8 cellular contexts compared by ENCODE assay signal in genomic region chr3:136194409-136195257, GRCh38. TPM values are rescaled to one million over a fixed set of nuclear protein-coding genes. Genes with fewer than 3 reads are reported as not detected.
DNase-seq lines count a peak whose midpoint lies in the region; ATAC-seq and TF ChIP-seq lines count a peak whose summit lies in the region.

No MANE protein-coding gene starts in this region.

- no peaks in the 10 kb centered on the region for H3K9me2 ChIP-seq in Karpas-422 (replicated peaks; ENCODE audit: insufficient read depth, low read length)

- peaks cover 58 to 61% (median 60%) of the 10 kb centered on the region in 11 experiments for H4K20me1 ChIP-seq in BLaER1 treated with 17β-estradiol and CSF1 and Interleukin-3, amounts not matched to agents 10 nM and 100 nM
- peaks cover 57% of the 10 kb centered on the region for H4K20me1 ChIP-seq in Karpas-422 (ENCODE audit: insufficient read depth, low read depth, low read length)

- ATAC-seq in HG02642 (IDR thresholded peaks at IDR 0.05; ENCODE audit: poor library complexity, unreplicated experiment): no peak

- no peak overlapping the region for H2AFZ ChIP-seq in Karpas-422 (ENCODE audit: low read length)

- DNase-seq in Karpas-422 (peak; percentile 78), coronary artery (ENCODE audit: low spot score) (no peak), lung microvascular endothelial cell (ENCODE audit: low read depth in 2 of 2) (peak; percentile 32 to 50), NCI-H1436 treated with DMSO at 0.1 percent for 48 hours (lab: John Stamatoyannopoulos, UW) (no peak)
- peak; percentile 56 to 70 for DNase-seq in activated CD4-positive, alpha-beta T cell treated with anti-CD3 and anti-CD28 coated beads for 4 hours
- peak; percentile 36 to 46 for DNase-seq in stimulated activated CD8-positive, alpha-beta memory T cell treated with anti-CD3 and anti-CD28 coated beads, Interleukin-2, amount 100 ng/mL, for 1 hour (ENCODE audit: low read depth in 2 of 2)

- H3K4me1 ChIP-seq in BLaER1 treated with 17β-estradiol and CSF1 and Interleukin-3, amounts not matched to agents 10 nM and 100 nM: peaks cover 22 to 47% (median 38%) of the 10 kb centered on the region in 10 experiments
- H3K4me1 ChIP-seq in Karpas-422 (ENCODE audit: low read length): peaks cover 49% of the 10 kb centered on the region

- no peaks in the 10 kb centered on the region for H3K27me3 ChIP-seq in BLaER1 treated with 17β-estradiol and CSF1 and Interleukin-3, amounts not matched to agents 10 nM and 100 nM
- H3K27me3 ChIP-seq in Karpas-422 (ENCODE audit: low read length): no peaks in the 10 kb centered on the region

- H3K9ac ChIP-seq in BLaER1 treated with 17β-estradiol and CSF1 and Interleukin-3, amounts not matched to agents 10 nM and 100 nM: peak overlapping the region; percentile 98 to 100 (median 100)
- peak overlapping the region; percentile 98 for H3K9ac ChIP-seq in Karpas-422 (ENCODE audit: low read length)

- peak overlapping the region; percentile 97 to 100 (median 100) for H3K27ac ChIP-seq in BLaER1 treated with 17β-estradiol and CSF1 and Interleukin-3, amounts not matched to agents 10 nM and 100 nM
- peak overlapping the region; percentile 89 for H3K27ac ChIP-seq in Karpas-422 (ENCODE audit: low read length)
- peak overlapping the region; percentile 100 for H3K27ac ChIP-seq in coronary artery

- peak overlapping the region; percentile 81 to 99 (median 88) for H3K4me3 ChIP-seq in BLaER1 treated with 17β-estradiol and CSF1 and Interleukin-3, amounts not matched to agents 10 nM and 100 nM
- H3K4me3 ChIP-seq in Karpas-422 (ENCODE audit: low read length) (peak overlapping the region; percentile 92), coronary artery (peak overlapping the region; percentile 97)

- peaks cover 9 to 25% (median 21%) of the 10 kb centered on the region in 11 experiments; a peak in 21 of 22 replicates for H3K9me3 ChIP-seq in BLaER1 treated with 17β-estradiol and CSF1 and Interleukin-3, amounts not matched to agents 10 nM and 100 nM (replicated peaks in 1 of 11)
- peaks cover 3% of the 10 kb centered on the region; the same call in 1 of the 2 replicates for H3K9me3 ChIP-seq in Karpas-422 (ENCODE audit: low read length)

- TF ChIP-seq CTCF in coronary artery (IDR thresholded peaks at IDR 0.05): no peak

- H3K36me3 ChIP-seq in BLaER1 treated with 17β-estradiol and CSF1 and Interleukin-3, amounts not matched to agents 10 nM and 100 nM: peaks cover 0 to 43% (median 16%) of the 10 kb centered on the region in 11 experiments; a peak in 14 of 22 replicates
- H3K36me3 ChIP-seq in Karpas-422 (ENCODE audit: insufficient read depth, low read length): peaks cover 21% of the 10 kb centered on the region

- H3K79me2 ChIP-seq in Karpas-422 (ENCODE audit: low read length): peaks cover 60% of the 10 kb centered on the region

- H3K4me2 ChIP-seq in BLaER1 treated with 17β-estradiol and CSF1 and Interleukin-3, amounts not matched to agents 10 nM and 100 nM: peak overlapping the region; percentile 84 to 94 (median 87)
- H3K4me2 ChIP-seq in Karpas-422 (ENCODE audit: low read depth, low read length, poor library complexity, severe bottlenecking): peak overlapping the region; percentile 97

RNA-seq across cellular contexts. Expression of gene MSL2, which starts 1.5 kb away (rescaled TPM):
- 18.4 and 47.1 TPM in 2 replicates for total RNA-seq in Karpas-422 (2014; rRNA removed; shearing (Covaris generic); ENCODE audit: low replicate concordance)
- 6.5 and 8.9 TPM in 2 replicates for total RNA-seq in lung microvascular endothelial cell

RNA-seq across cellular contexts. Expression of gene PCCB, which starts 55.5 kb away (rescaled TPM):
- total RNA-seq in Karpas-422 (2014; rRNA removed; shearing (Covaris generic); ENCODE audit: low replicate concordance): 59.2 and 77.8 TPM in 2 replicates
- 34.7 and 35.5 TPM in 2 replicates for total RNA-seq in lung microvascular endothelial cell

Comparison
In these comparisons a context has a peak if more than half of its experiments do, and no peak if none do; other contexts are left out.
1. DNase-seq: peak in Karpas-422 (single experiment), activated CD4-positive, alpha-beta T cell treated with anti-CD3 and anti-CD28 coated beads for 4 hours (2 of 2), lung microvascular endothelial cell (2 of 2) and stimulated activated CD8-positive, alpha-beta memory T cell treated with anti-CD3 and anti-CD28 coated beads, Interleukin-2, amount 100 ng/mL, for 1 hour (2 of 2); none in coronary artery (single experiment) and NCI-H1436 treated with DMSO at 0.1 percent for 48 hours (single experiment).
2. Peak in every context shown above with its lines, with median percentiles within 50 percentile points of each other: H3K27ac ChIP-seq and H3K4me3 ChIP-seq.